In the genomic region with DNA sequence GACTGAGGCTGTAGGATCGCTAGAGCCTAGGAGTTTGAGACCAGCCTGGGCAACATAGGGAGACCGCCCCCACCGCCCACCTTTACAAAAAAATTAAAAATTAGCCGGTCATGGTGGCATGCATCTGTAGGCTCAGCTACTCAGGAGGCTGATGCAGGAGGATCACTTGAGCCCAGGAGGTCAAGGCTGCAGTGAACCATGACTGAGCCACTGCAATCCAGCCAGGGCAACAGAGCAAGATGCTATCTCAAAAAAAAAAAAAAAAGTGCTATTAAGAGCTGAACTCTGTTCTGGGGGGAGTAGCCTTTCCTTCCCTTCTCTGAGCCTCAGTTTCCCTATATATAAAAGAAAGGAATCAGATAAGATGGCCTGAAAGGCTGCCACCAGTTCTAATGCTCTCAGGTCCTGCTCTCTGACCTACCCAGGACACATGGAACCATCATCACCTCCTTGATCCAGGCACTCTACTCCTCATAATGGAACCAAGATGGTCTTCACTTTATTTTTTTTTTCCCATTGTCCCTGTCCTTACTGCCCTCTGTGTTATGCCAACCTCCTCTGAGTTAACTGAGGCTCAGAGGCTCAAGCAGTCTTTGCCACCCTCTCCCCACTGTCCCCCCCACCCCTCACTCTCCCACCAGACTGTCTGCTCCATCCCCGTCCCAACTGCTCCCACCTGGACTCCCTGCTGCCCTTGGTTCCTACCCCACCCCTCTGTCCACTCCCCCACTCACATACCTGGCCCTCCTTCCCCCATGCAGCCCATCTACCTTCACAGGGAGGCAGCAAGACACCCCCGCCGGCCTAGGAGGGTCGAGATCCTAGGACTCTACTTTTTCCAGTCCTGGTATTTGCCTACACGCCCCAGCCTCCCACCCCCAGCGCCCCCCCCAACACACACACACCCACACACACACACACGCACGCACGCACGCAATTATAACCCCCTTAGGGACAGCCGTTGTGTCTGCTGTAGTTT, we compare ENCODE assay signal across 2 cellular contexts.
TF ChIP-seq lines count a peak whose summit lies in the region.

No MANE protein-coding gene starts in this region.

TF ChIP-seq in A549, 52 proteins besides CTCF, POLR2A, EP300 and RAD21:
- TF ChIP-seq KDM1A (IDR thresholded peaks at IDR 0.05; ENCODE audit: low read depth): peak; percentile 77; the same call in 1 of the 2 replicates
- TF ChIP-seq, protein P1, sequence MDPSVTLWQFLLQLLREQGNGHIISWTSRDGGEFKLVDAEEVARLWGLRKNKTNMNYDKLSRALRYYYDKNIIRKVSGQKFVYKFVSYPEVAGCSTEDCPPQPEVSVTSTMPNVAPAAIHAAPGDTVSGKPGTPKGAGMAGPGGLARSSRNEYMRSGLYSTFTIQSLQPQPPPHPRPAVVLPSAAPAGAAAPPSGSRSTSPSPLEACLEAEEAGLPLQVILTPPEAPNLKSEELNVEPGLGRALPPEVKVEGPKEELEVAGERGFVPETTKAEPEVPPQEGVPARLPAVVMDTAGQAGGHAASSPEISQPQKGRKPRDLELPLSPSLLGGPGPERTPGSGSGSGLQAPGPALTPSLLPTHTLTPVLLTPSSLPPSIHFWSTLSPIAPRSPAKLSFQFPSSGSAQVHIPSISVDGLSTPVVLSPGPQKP (IDR thresholded peaks at IDR 0.05; ENCODE audit: low read depth, low read length): no peak

TF ChIP-seq in IMR-90, 13 proteins besides CTCF, POLR2A, EP300 and RAD21:
- TF ChIP-seq RCOR1 (IDR thresholded peaks at IDR 0.05; ENCODE audit: insufficient replicate concordance, low read length) (no peak), CHD1 (IDR thresholded peaks at IDR 0.05; ENCODE audit: low read depth, low read length) (no peak), RFX5 (IDR thresholded peaks at IDR 0.05; ENCODE audit: low read depth, low read length) (no peak), MAZ (IDR thresholded peaks at IDR 0.05; ENCODE audit: borderline replicate concordance, low read depth, low read length) (no peak), BHLHE40 (IDR thresholded peaks at IDR 0.05; ENCODE audit: low read depth, low read length) (no peak), SMC3 (IDR thresholded peaks at IDR 0.05; ENCODE audit: low read depth, low read length) (no peak), NFE2L2 (IDR thresholded peaks at IDR 0.05; ENCODE audit: low read depth, low read length) (no peak), CEBPB (IDR thresholded peaks at IDR 0.05; ENCODE audit: low read depth, low read length) (no peak), MXI1 (IDR thresholded peaks at IDR 0.05; ENCODE audit: borderline replicate concordance, low read depth, low read length) (no peak), MAFK (IDR thresholded peaks at IDR 0.05; ENCODE audit: low read depth, low read length) (no peak), FOS (IDR thresholded peaks at IDR 0.05; ENCODE audit: low read depth, low read length) (no peak)
- TF ChIP-seq, protein P1 (IDR thresholded peaks at IDR 0.05; ENCODE audit: borderline replicate concordance, low read depth, low read length): no peak
- TF ChIP-seq, protein P2, sequence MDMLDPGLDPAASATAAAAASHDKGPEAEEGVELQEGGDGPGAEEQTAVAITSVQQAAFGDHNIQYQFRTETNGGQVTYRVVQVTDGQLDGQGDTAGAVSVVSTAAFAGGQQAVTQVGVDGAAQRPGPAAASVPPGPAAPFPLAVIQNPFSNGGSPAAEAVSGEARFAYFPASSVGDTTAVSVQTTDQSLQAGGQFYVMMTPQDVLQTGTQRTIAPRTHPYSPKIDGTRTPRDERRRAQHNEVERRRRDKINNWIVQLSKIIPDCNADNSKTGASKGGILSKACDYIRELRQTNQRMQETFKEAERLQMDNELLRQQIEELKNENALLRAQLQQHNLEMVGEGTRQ (IDR thresholded peaks at IDR 0.05; ENCODE audit: low read depth, low read length): no peak
